In genomic region chr13:41682766-41683165, GRCh38 we compare ENCODE assay signal across 28 cellular contexts.
"Had no signal": no experiment of that assay in that cellular context is flagged by ENCODE, and none has a peak within 500 bp of the region (broad histone marks: within the 10 kb centered on the region; RNA-seq: fewer than 3 reads in every experiment).

No MANE protein-coding gene starts in this region.

- H3K4me3 ChIP-seq: stomach, suprapubic skin, testis, thoracic aorta, thyroid gland, tibial artery, tibial nerve, transverse colon, upper lobe of left lung, upper lobe of right lung, uterus, vagina had no signal

- H3K4me1 ChIP-seq: suprapubic skin, testis, thyroid gland, tibial nerve, vagina had no signal

- H3K4me3 Mint-ChIP-seq: stimulated activated effector memory CD8-positive, alpha-beta T cell treated with anti-CD3 and anti-CD28 coated beads, Interleukin-12 subunit alpha, Interleukin-12 subunit beta, amount 100 ng/mL, for 72 hours; stimulated activated memory B cell treated with anti-CD40 and anti-IgM and Interleukin-4, amounts not matched to agents 10 μg/mL and 1 μg/mL and 100 μg/mL, for 72 hours; stimulated activated naive B cell treated with anti-CD40 and anti-IgM and Interleukin-4, amounts not matched to agents 10 μg/mL and 1 μg/mL and 100 μg/mL, for 72 hours; stimulated activated naive CD8-positive, alpha-beta T cell treated with anti-CD3 and anti-CD28 coated beads, Interleukin-15, amount 100 ng/mL, for 72 hours; stimulated activated naive CD8-positive, alpha-beta T cell treated with anti-CD3 and anti-CD28 coated beads, Interleukin-15, Interleukin-2, amounts not matched to agents 100 ng/mL and 50 ng/mL, for 24 hours; type B pancreatic cell had no signal

- H3K4me1 Mint-ChIP-seq: stimulated activated effector memory CD8-positive, alpha-beta T cell treated with anti-CD3 and anti-CD28 coated beads, Interleukin-12 subunit alpha, Interleukin-12 subunit beta, amount 100 ng/mL, for 72 hours; stimulated activated memory B cell treated with anti-CD40 and anti-IgM and Interleukin-4, amounts not matched to agents 10 μg/mL and 1 μg/mL and 100 μg/mL, for 72 hours; stimulated activated naive B cell treated with anti-CD40 and anti-IgM and Interleukin-4, amounts not matched to agents 10 μg/mL and 1 μg/mL and 100 μg/mL, for 72 hours had no signal

- H3K27me3 Mint-ChIP-seq: stimulated activated memory B cell treated with anti-CD40 and anti-IgM and Interleukin-4, amounts not matched to agents 10 μg/mL and 1 μg/mL and 100 μg/mL, for 72 hours; stimulated activated naive B cell treated with anti-CD40 and anti-IgM and Interleukin-4, amounts not matched to agents 10 μg/mL and 1 μg/mL and 100 μg/mL, for 72 hours; stimulated activated naive CD8-positive, alpha-beta T cell treated with anti-CD3 and anti-CD28 coated beads, Interleukin-15, amount 100 ng/mL, for 72 hours; stimulated activated naive CD8-positive, alpha-beta T cell treated with anti-CD3 and anti-CD28 coated beads, Interleukin-15, Interleukin-2, amounts not matched to agents 100 ng/mL and 50 ng/mL, for 24 hours; type B pancreatic cell had no signal

- H3K36me3 ChIP-seq: thoracic aorta, uterus had no signal

- H3K27me3 ChIP-seq: stomach, suprapubic skin, testis, thyroid gland, tibial artery, tibial nerve, transverse colon, upper lobe of left lung, upper lobe of right lung, uterus, vagina had no signal

- DNase-seq: stimulated activated CD4-positive, alpha-beta T cell treated with anti-CD3 and anti-CD28 coated beads, Interleukin-2, amount 100 ng/mL, for 48 hours; stimulated activated CD4-positive, alpha-beta T cell treated with anti-CD3 and anti-CD28 coated beads, Interleukin-4, amount 100 ng/mL, for 1 hour; stimulated activated CD4-positive, alpha-beta T cell treated with anti-CD3 and anti-CD28 coated beads, Interleukin-4, amount 100 ng/mL, for 24 hours; stimulated activated CD4-positive, alpha-beta T cell treated with anti-CD3 and anti-CD28 coated beads, Interleukin-4, amount 100 ng/mL, for 4 hours; stimulated activated CD8-positive, alpha-beta memory T cell treated with anti-CD3 and anti-CD28 coated beads, Interleukin-4, amount 100 ng/mL, for 48 hours; stimulated activated naive B cell treated with anti-CD40 and anti-IgM and Interleukin-4, amounts not matched to agents 10 μg/mL and 1 μg/mL and 100 μg/mL, for 72 hours; stimulated activated naive CD4-positive, alpha-beta T cell; stimulated activated naive CD4-positive, alpha-beta T cell treated with Interleukin-2 at 50 U/mL for 16 hours; stimulated activated naive CD8-positive, alpha-beta T cell treated with anti-CD3 and anti-CD28 coated beads, Interleukin-15, amount 100 ng/mL, for 72 hours; stimulated activated naive CD8-positive, alpha-beta T cell treated with anti-CD3 and anti-CD28 coated beads, Interleukin-15, Interleukin-2, amounts not matched to agents 100 U/mL and 50 U/mL, for 24 hours; stomach; substantia nigra; testis; tibial artery; transverse colon; upper lobe of left lung; upper lobe of right lung; uterus had no signal

- FAIRE-seq: urothelium cell line had no signal

- H3K9me3 Mint-ChIP-seq: stimulated activated effector memory CD8-positive, alpha-beta T cell treated with anti-CD3 and anti-CD28 coated beads, Interleukin-12 subunit alpha, Interleukin-12 subunit beta, amount 100 ng/mL, for 72 hours; stimulated activated naive B cell treated with anti-CD40 and anti-IgM and Interleukin-4, amounts not matched to agents 10 μg/mL and 1 μg/mL and 100 μg/mL, for 72 hours; stimulated activated naive CD8-positive, alpha-beta T cell treated with anti-CD3 and anti-CD28 coated beads, Interleukin-15, Interleukin-2, amounts not matched to agents 100 ng/mL and 50 ng/mL, for 24 hours; type B pancreatic cell had no signal

- H3K27ac ChIP-seq: stomach, suprapubic skin, testis, thoracic aorta, thyroid gland, tibial artery, tibial nerve, transverse colon, upper lobe of left lung, upper lobe of right lung, uterus, vagina had no signal

- ATAC-seq: stimulated activated effector memory CD8-positive, alpha-beta T cell treated with anti-CD3 and anti-CD28 coated beads, Interleukin-12 subunit alpha, Interleukin-12 subunit beta, amount 100 ng/mL, for 72 hours; stimulated activated memory B cell treated with anti-CD40 and anti-IgM and Interleukin-4, amounts not matched to agents 10 μg/mL and 1 μg/mL and 100 μg/mL, for 72 hours; stimulated activated naive B cell treated with anti-CD40 and anti-IgM and Interleukin-4, amounts not matched to agents 10 μg/mL and 1 μg/mL and 100 μg/mL, for 72 hours; stimulated activated naive CD8-positive, alpha-beta T cell treated with anti-CD3 and anti-CD28 coated beads, Interleukin-15, amount 100 ng/mL, for 72 hours; stimulated activated naive CD8-positive, alpha-beta T cell treated with anti-CD3 and anti-CD28 coated beads, Interleukin-15, Interleukin-2, amounts not matched to agents 100 U/mL and 50 U/mL, for 24 hours; upper lobe of right lung had no signal

- H3K9me3 ChIP-seq: stomach, suprapubic skin, testis, thoracic aorta, thyroid gland, tibial artery, tibial nerve, transverse colon, upper lobe of left lung, upper lobe of right lung, uterus, vagina had no signal

- H3K27ac Mint-ChIP-seq: stimulated activated effector memory CD8-positive, alpha-beta T cell treated with anti-CD3 and anti-CD28 coated beads, Interleukin-12 subunit alpha, Interleukin-12 subunit beta, amount 100 ng/mL, for 72 hours; stimulated activated memory B cell treated with anti-CD40 and anti-IgM and Interleukin-4, amounts not matched to agents 10 μg/mL and 1 μg/mL and 100 μg/mL, for 72 hours; stimulated activated naive B cell treated with anti-CD40 and anti-IgM and Interleukin-4, amounts not matched to agents 10 μg/mL and 1 μg/mL and 100 μg/mL, for 72 hours; stimulated activated naive CD8-positive, alpha-beta T cell treated with anti-CD3 and anti-CD28 coated beads, Interleukin-15, amount 100 ng/mL, for 72 hours; stimulated activated naive CD8-positive, alpha-beta T cell treated with anti-CD3 and anti-CD28 coated beads, Interleukin-15, Interleukin-2, amounts not matched to agents 100 ng/mL and 50 ng/mL, for 24 hours; type B pancreatic cell had no signal
